Comparison of ENCODE assay signal across 8 cellular contexts in genomic region chr2:169298007-169298406, GRCh38.
"Had no signal": no experiment of that assay in that cellular context is flagged by ENCODE, and none has a peak within 500 bp of the region (broad histone marks: within the 10 kb centered on the region; RNA-seq: fewer than 3 reads in every experiment).

No MANE protein-coding gene starts in this region.

- H3K4me3 Mint-ChIP-seq: IgD-negative memory B cell had no signal

- H3K27ac ChIP-seq: HL-60, KMS-11 had no signal

- H3K9ac ChIP-seq: KMS-11 had no signal

- H3K9me3 Mint-ChIP-seq: IgD-negative memory B cell had no signal

- ATAC-seq: K562 had no signal

- H3K27ac Mint-ChIP-seq: IgD-negative memory B cell had no signal

- FAIRE-seq: HTR-8/SVneo, K562 had no signal

- H3K4me3 ChIP-seq: K562 had no signal

- H3K4me2 ChIP-seq: KMS-11 had no signal

- H3K4me1 Mint-ChIP-seq: IgD-negative memory B cell had no signal

- H3K36me3 Mint-ChIP-seq: IgD-negative memory B cell had no signal

- DNase-seq: IMR-90, KBM-7, KG1 had no signal
